1 cellular context compared by ENCODE assay signal in the genomic region with DNA sequence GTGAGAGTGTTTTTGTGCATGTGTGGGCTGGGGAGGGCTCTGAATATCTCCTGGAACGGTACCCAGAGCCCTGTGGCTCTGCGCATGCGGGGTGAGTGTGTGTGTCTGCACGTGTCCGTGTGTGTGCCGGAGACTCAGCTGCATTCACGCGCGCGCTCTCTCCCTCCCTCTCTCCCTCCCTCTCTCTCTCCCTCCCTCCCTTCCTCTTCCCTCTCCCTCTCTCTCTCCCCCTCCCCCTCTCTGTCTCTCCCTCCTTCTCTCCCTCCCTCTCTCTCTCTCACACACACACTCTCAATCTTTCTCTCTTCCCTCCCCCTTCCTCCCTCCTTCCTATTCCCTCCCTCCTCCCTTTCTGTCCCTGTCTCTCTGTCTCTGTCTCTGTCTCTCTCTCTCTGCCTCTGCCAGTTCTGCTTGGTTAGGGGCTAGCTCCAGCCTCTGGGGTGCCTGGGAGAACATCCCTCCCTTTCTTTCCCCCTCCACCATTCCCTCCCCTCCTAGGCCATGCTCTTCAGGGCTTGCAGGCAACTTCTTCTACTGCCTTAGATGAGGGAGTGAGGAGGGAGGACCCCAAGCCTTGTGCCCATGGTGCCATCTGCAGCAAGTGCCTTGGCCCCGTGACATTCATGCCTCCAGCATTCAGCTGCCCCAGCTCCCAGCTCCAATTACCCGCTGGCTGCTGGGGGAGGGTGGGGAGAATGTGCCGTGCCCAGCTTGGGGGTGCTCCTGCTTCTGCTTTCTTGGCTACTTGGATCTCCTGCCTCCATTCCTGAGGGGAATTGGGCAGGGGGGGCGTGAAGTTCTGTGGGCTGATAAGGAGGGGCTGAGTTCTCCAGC.
TF ChIP-seq lines count a peak whose summit lies in the region.

No MANE protein-coding gene starts in this region.

TF ChIP-seq in HepG2, 621 proteins besides CTCF, POLR2A, EP300 and RAD21:
- TF ChIP-seq ZNF891 (CRISPR knock-in tag; IDR thresholded peaks at IDR 0.05) (peak; percentile 34; the same call in 1 of the 2 replicates), MNT (IDR thresholded peaks at IDR 0.05) (0 out of 2 replicates have a peak, but pooled peaks have one; percentile 14), KAT7 (CRISPR knock-in tag; IDR thresholded peaks at IDR 0.05; ENCODE audit: borderline replicate concordance) (no peak), KDM3A (CRISPR knock-in tag; IDR thresholded peaks at IDR 0.05; ENCODE audit: low read depth) (no peak), PATZ1 (CRISPR knock-in tag; IDR thresholded peaks at IDR 0.05) (0 out of 2 replicates have a peak, but pooled peaks have one; percentile 30), ZBTB33 (CRISPR knock-in tag; IDR thresholded peaks at IDR 0.05) (peak; percentile 79), REPIN1 (CRISPR knock-in tag; IDR thresholded peaks at IDR 0.05; ENCODE audit: borderline replicate concordance, low read depth) (no peak), ATF7-NPFF (CRISPR knock-in tag; IDR thresholded peaks at IDR 0.05; ENCODE audit: low read depth) (0 out of 2 replicates have a peak, but pooled peaks have one; percentile 30), HNRNPL (IDR thresholded peaks at IDR 0.05; ENCODE audit: low read depth, low read length) (0 out of 2 replicates have a peak, but pooled peaks have one; percentile 52), ARID2 (CRISPR knock-in tag; IDR thresholded peaks at IDR 0.05; ENCODE audit: borderline replicate concordance) (no peak), ZNF746 (CRISPR knock-in tag; IDR thresholded peaks at IDR 0.05) (peak; percentile 87), ZNF772 (CRISPR knock-in tag; IDR thresholded peaks at IDR 0.05) (no peak), PCBP1 (IDR thresholded peaks at IDR 0.05; ENCODE audit: borderline replicate concordance, low read depth, low read length) (peak; percentile 81; the same call in 1 of the 2 replicates), ZNF597 (CRISPR knock-in tag; IDR thresholded peaks at IDR 0.05) (no peak), BHLHE40 (IDR thresholded peaks at IDR 0.05; ENCODE audit: low read length) (peak; percentile 47; the same call in 1 of the 2 replicates), ZBTB38 (CRISPR knock-in tag; IDR thresholded peaks at IDR 0.05) (peak; percentile 39; the same call in 1 of the 2 replicates), ZNF710 (CRISPR knock-in tag; IDR thresholded peaks at IDR 0.05; ENCODE audit: borderline replicate concordance) (peak; percentile 90), CREB3 (CRISPR knock-in tag; IDR thresholded peaks at IDR 0.05) (no peak), HNRNPK (IDR thresholded peaks at IDR 0.05; ENCODE audit: low read depth, low read length, poor library complexity, severe bottlenecking) (peak; percentile 96), PCBP2 (optimal IDR thresholded peaks at IDR 0.05; ENCODE audit: low read depth, low read length, poor library complexity, severe bottlenecking) (peak; percentile 81), ZNF792 (CRISPR knock-in tag; IDR thresholded peaks at IDR 0.05) (no peak)
- TF ChIP-seq, protein P1, sequence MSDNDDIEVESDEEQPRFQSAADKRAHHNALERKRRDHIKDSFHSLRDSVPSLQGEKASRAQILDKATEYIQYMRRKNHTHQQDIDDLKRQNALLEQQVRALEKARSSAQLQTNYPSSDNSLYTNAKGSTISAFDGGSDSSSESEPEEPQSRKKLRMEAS (IDR thresholded peaks at IDR 0.05) = peak; percentile 25; the same call in 1 of the 2 replicates
- TF ChIP-seq, protein P2, sequence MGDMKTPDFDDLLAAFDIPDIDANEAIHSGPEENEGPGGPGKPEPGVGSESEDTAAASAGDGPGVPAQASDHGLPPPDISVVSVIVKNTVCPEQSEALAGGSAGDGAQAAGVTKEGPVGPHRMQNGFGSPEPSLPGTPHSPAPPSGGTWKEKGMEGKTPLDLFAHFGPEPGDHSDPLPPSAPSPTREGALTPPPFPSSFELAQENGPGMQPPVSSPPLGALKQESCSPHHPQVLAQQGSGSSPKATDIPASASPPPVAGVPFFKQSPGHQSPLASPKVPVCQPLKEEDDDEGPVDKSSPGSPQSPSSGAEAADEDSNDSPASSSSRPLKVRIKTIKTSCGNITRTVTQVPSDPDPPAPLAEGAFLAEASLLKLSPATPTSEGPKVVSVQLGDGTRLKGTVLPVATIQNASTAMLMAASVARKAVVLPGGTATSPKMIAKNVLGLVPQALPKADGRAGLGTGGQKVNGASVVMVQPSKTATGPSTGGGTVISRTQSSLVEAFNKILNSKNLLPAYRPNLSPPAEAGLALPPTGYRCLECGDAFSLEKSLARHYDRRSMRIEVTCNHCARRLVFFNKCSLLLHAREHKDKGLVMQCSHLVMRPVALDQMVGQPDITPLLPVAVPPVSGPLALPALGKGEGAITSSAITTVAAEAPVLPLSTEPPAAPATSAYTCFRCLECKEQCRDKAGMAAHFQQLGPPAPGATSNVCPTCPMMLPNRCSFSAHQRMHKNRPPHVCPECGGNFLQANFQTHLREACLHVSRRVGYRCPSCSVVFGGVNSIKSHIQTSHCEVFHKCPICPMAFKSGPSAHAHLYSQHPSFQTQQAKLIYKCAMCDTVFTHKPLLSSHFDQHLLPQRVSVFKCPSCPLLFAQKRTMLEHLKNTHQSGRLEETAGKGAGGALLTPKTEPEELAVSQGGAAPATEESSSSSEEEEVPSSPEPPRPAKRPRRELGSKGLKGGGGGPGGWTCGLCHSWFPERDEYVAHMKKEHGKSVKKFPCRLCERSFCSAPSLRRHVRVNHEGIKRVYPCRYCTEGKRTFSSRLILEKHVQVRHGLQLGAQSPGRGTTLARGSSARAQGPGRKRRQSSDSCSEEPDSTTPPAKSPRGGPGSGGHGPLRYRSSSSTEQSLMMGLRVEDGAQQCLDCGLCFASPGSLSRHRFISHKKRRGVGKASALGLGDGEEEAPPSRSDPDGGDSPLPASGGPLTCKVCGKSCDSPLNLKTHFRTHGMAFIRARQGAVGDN (CRISPR knock-in tag; IDR thresholded peaks at IDR 0.05) = peak; percentile 35
- TF ChIP-seq, protein P3, sequence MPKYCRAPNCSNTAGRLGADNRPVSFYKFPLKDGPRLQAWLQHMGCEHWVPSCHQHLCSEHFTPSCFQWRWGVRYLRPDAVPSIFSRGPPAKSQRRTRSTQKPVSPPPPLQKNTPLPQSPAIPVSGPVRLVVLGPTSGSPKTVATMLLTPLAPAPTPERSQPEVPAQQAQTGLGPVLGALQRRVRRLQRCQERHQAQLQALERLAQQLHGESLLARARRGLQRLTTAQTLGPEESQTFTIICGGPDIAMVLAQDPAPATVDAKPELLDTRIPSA (CRISPR knock-in tag; IDR thresholded peaks at IDR 0.05; ENCODE audit: borderline replicate concordance) = no peak
